In the genomic region with DNA sequence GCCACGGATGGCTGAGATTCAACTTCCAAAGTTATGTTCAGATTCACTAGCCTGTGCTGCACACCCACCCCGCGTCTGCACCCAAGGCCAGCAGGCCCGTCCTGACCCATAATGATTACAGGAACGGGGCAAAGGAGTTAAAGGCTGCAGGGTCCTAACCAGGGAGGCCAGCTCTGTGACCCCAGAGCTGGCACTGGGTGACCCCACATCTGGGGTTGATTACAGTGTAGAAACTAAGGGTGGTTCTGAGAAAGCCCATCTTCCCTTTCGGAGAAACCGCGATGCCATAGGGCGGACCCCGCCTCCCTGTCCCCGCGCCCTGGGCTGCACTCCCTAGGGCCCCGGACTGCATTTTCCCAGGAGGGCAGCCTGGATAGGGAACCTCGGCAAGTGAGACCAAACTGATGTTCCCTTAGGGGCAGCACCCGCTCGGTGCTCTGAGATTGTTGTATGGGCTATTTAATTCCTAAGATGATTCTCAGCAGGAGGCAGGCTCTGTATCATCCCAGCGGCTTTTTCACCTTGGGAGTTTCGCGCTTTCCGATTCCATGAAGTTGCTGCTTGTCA, we compare ENCODE assay signal across 8 cellular contexts. TPM values are rescaled to one million over a fixed set of nuclear protein-coding genes. Genes with fewer than 3 reads are reported as not detected.
DNase-seq lines count a peak whose midpoint lies in the region; ATAC-seq lines count a peak whose summit lies in the region.

No MANE protein-coding gene starts in this region.

- ATAC-seq in GM21390 (IDR thresholded peaks at IDR 0.05; ENCODE audit: unreplicated experiment): no peak
- no peak for ATAC-seq in HG02763 (IDR thresholded peaks at IDR 0.05; ENCODE audit: unreplicated experiment)

- H3K27ac Mint-ChIP-seq in T-helper 1 cell treated with Interleukin-12 subunit alpha and Interleukin-12 subunit beta and Interleukin-4 antibody, amounts not matched to agents 30 μg/mL and 1 μg/mL, for 36 hours: peak overlapping the region; percentile 75
- peak overlapping the region; percentile 34 for H3K27ac Mint-ChIP-seq in activated T-helper 2 cell treated with anti-CD3 and anti-CD28 coated beads, Interferon-gamma antibody, Interleukin-2, Interleukin-4, amounts not matched to agents 10 μg/mL and 5 μg/mL and 100 μg/mL, durations not matched to agents 14 hours and 24 hours and 36 hours
- peak overlapping the region; percentile 92 to 97 (median 96) for H3K27ac Mint-ChIP-seq in immature natural killer cell

- H3K27me3 ChIP-seq in subcutaneous abdominal adipose tissue (ENCODE audit: control insufficient read depth in 5 of 5, insufficient read depth in 4 of 5, low read length in 5 of 5): peaks cover 0 to 8% (median 5%) of the 10 kb centered on the region in 5 donors

- peak overlapping the region; percentile 61 to 72 (median 71) for H3K4me3 ChIP-seq in subcutaneous abdominal adipose tissue (ENCODE audit: low read depth in 1 of 5, low read length in 5 of 5)

- H3K27ac ChIP-seq in subcutaneous abdominal adipose tissue (ENCODE audit: low read depth, low read length): no peak overlapping the region

- intact Hi-C loops in activated T-helper 2 cell treated with anti-CD3 and anti-CD28 coated beads, Interferon-gamma antibody, Interleukin-2, Interleukin-4, amounts not matched to agents 10 μg/mL and 5 μg/mL and 100 μg/mL, durations not matched to agents 14 hours and 24 hours and 36 hours (cut with micrococcal nuclease): loop anchor here (5.0 to 10.0 kb wide), 2 partner anchors 71 to 368 kb away; partner anchors contain the start of gene FAM168B

- peaks cover 0 to 21% (median 18%) of the 10 kb centered on the region in 5 donors for H3K4me1 ChIP-seq in subcutaneous abdominal adipose tissue (ENCODE audit: control insufficient read depth in 5 of 5, insufficient read depth in 5 of 5, low read length in 5 of 5)

- peaks cover 0 to 3% (median 0%) of the 10 kb centered on the region in 5 donors for H3K9me3 ChIP-seq in subcutaneous abdominal adipose tissue (ENCODE audit: control insufficient read depth in 5 of 5, low read length in 5 of 5)

- H3K27me3 Mint-ChIP-seq in T-helper 1 cell treated with Interleukin-12 subunit alpha and Interleukin-12 subunit beta and Interleukin-4 antibody, amounts not matched to agents 30 μg/mL and 1 μg/mL, for 36 hours (ENCODE audit: low read depth): peaks cover 8% of the 10 kb centered on the region
- peaks cover 12% of the 10 kb centered on the region for H3K27me3 Mint-ChIP-seq in activated T-helper 2 cell treated with anti-CD3 and anti-CD28 coated beads, Interferon-gamma antibody, Interleukin-2, Interleukin-4, amounts not matched to agents 10 μg/mL and 5 μg/mL and 100 μg/mL, durations not matched to agents 14 hours and 24 hours and 36 hours (ENCODE audit: low read depth)
- H3K27me3 Mint-ChIP-seq in immature natural killer cell (ENCODE audit: low read depth in 3 of 3): peaks cover 14 to 28% (median 17%) of the 10 kb centered on the region in 3 donors

- peaks cover 5% of the 10 kb centered on the region for H3K9me3 Mint-ChIP-seq in T-helper 1 cell treated with Interleukin-12 subunit alpha and Interleukin-12 subunit beta and Interleukin-4 antibody, amounts not matched to agents 30 μg/mL and 1 μg/mL, for 36 hours
- H3K9me3 Mint-ChIP-seq in activated T-helper 2 cell treated with anti-CD3 and anti-CD28 coated beads, Interferon-gamma antibody, Interleukin-2, Interleukin-4, amounts not matched to agents 10 μg/mL and 5 μg/mL and 100 μg/mL, durations not matched to agents 14 hours and 24 hours and 36 hours: peaks cover 7% of the 10 kb centered on the region
- peaks cover 0 to under 1% (median 0%) of the 10 kb centered on the region in 6 donors for H3K9me3 Mint-ChIP-seq in immature natural killer cell

- H3K4me3 Mint-ChIP-seq in T-helper 1 cell treated with Interleukin-12 subunit alpha and Interleukin-12 subunit beta and Interleukin-4 antibody, amounts not matched to agents 30 μg/mL and 1 μg/mL, for 36 hours: peak overlapping the region; percentile 75
- H3K4me3 Mint-ChIP-seq in activated T-helper 2 cell treated with anti-CD3 and anti-CD28 coated beads, Interferon-gamma antibody, Interleukin-2, Interleukin-4, amounts not matched to agents 10 μg/mL and 5 μg/mL and 100 μg/mL, durations not matched to agents 14 hours and 24 hours and 36 hours (ENCODE audit: low read depth): peak overlapping the region; percentile 75
- peak overlapping the region; percentile 80 to 91 (median 87) for H3K4me3 Mint-ChIP-seq in immature natural killer cell

- H3K36me3 Mint-ChIP-seq in T-helper 1 cell treated with Interleukin-12 subunit alpha and Interleukin-12 subunit beta and Interleukin-4 antibody, amounts not matched to agents 30 μg/mL and 1 μg/mL, for 36 hours (ENCODE audit: low read depth): no peaks in the 10 kb centered on the region
- no peaks in the 10 kb centered on the region for H3K36me3 Mint-ChIP-seq in activated T-helper 2 cell treated with anti-CD3 and anti-CD28 coated beads, Interferon-gamma antibody, Interleukin-2, Interleukin-4, amounts not matched to agents 10 μg/mL and 5 μg/mL and 100 μg/mL, durations not matched to agents 14 hours and 24 hours and 36 hours (ENCODE audit: low read depth)
- no peaks in the 10 kb centered on the region for H3K36me3 Mint-ChIP-seq in immature natural killer cell

- H3K4me1 Mint-ChIP-seq in T-helper 1 cell treated with Interleukin-12 subunit alpha and Interleukin-12 subunit beta and Interleukin-4 antibody, amounts not matched to agents 30 μg/mL and 1 μg/mL, for 36 hours (ENCODE audit: low read depth): peaks cover 7% of the 10 kb centered on the region
- peaks cover 7% of the 10 kb centered on the region for H3K4me1 Mint-ChIP-seq in activated T-helper 2 cell treated with anti-CD3 and anti-CD28 coated beads, Interferon-gamma antibody, Interleukin-2, Interleukin-4, amounts not matched to agents 10 μg/mL and 5 μg/mL and 100 μg/mL, durations not matched to agents 14 hours and 24 hours and 36 hours (ENCODE audit: low read depth)
- H3K4me1 Mint-ChIP-seq in immature natural killer cell: peaks cover 33 to 44% of the 10 kb centered on the region in 2 donors

- DNase-seq in T-helper 1 cell (no peak), immature natural killer cell (no peak), RKO (ENCODE audit: low spot score) (no peak)
- no peak for DNase-seq in activated T-helper 2 cell treated with anti-CD3 and anti-CD28 coated beads, Interferon-gamma antibody, Interleukin-2, Interleukin-4, amounts not matched to agents 10 μg/mL and 5 μg/mL and 100 μg/mL, durations not matched to agents 14 hours and 24 hours and 36 hours (ENCODE audit: low spot score)

- peak overlapping the region in 4 of 5 donors; percentile 44 to 73 (median 64) for H3K9ac ChIP-seq in subcutaneous abdominal adipose tissue (ENCODE audit: low read length in 5 of 5)

- no peaks in the 10 kb centered on the region for H3K36me3 ChIP-seq in subcutaneous abdominal adipose tissue (ENCODE audit: control insufficient read depth in 5 of 5, insufficient read depth in 5 of 5, low read length in 5 of 5)

RNA-seq across cellular contexts. Expression of gene GPR148, which starts 2.2 kb away (rescaled TPM):
- not detected in 2 replicates for total RNA-seq in activated T-helper 2 cell treated with anti-CD3 and anti-CD28 coated beads, Interferon-gamma antibody, Interleukin-2, Interleukin-4, amounts not matched to agents 10 μg/mL and 5 μg/mL and 100 μg/mL, durations not matched to agents 14 hours and 24 hours and 36 hours
- polyA plus RNA-seq in immature natural killer cell: not detected

RNA-seq across cellular contexts. Expression of gene AMER3, which starts 28.6 kb away (rescaled TPM):
- total RNA-seq in activated T-helper 2 cell treated with anti-CD3 and anti-CD28 coated beads, Interferon-gamma antibody, Interleukin-2, Interleukin-4, amounts not matched to agents 10 μg/mL and 5 μg/mL and 100 μg/mL, durations not matched to agents 14 hours and 24 hours and 36 hours: not detected in 2 replicates
- not detected for polyA plus RNA-seq in immature natural killer cell

Comparison
In these comparisons a context has a peak if more than half of its experiments do, and no peak if none do; other contexts are left out.
1. H3K27ac Mint-ChIP-seq: peak in every context shown above with its lines; median percentile 96 in immature natural killer cell; 75 in T-helper 1 cell treated with Interleukin-12 subunit alpha and Interleukin-12 subunit beta and Interleukin-4 antibody, amounts not matched to agents 30 μg/mL and 1 μg/mL, for 36 hours; 34 in activated T-helper 2 cell treated with anti-CD3 and anti-CD28 coated beads, Interferon-gamma antibody, Interleukin-2, Interleukin-4, amounts not matched to agents 10 μg/mL and 5 μg/mL and 100 μg/mL, durations not matched to agents 14 hours and 24 hours and 36 hours.